18 cellular contexts compared by ENCODE assay signal in genomic region chr12:7009512-7009911, GRCh38. TPM values are rescaled to one million over a fixed set of nuclear protein-coding genes. Genes with fewer than 3 reads are reported as not detected.
DNase-seq lines count a peak whose midpoint lies in the region; ATAC-seq and TF ChIP-seq lines count a peak whose summit lies in the region.
"Had no signal": no experiment of that assay in that cellular context is flagged by ENCODE, and none has a peak within 500 bp of the region (broad histone marks: within the 10 kb centered on the region; RNA-seq: fewer than 3 reads in every experiment).

No MANE protein-coding gene starts in this region.

- peaks cover 82% of the 10 kb centered on the region for H3K4me1 Mint-ChIP-seq in CD14-positive monocyte

- H3K9me3 ChIP-seq in adipocyte (ENCODE audit: control insufficient read depth, low read length) = no peaks in the 10 kb centered on the region
- H3K9me3 ChIP-seq in gastrocnemius medialis = no peaks in the 10 kb centered on the region

- TF ChIP-seq CTCF in CD14-positive monocyte (IDR thresholded peaks at IDR 0.05) = no peak
- no peak for TF ChIP-seq CTCF in fibroblast of villous mesenchyme (IDR thresholded peaks at IDR 0.05; ENCODE audit: insufficient read depth, low read depth, low read length)
- TF ChIP-seq CTCF in gastrocnemius medialis (IDR thresholded peaks at IDR 0.05 in 4 of 5, conservative IDR thresholded peaks at IDR 0.05 in 1 of 5) = no peak
- TF ChIP-seq CTCF in lower leg skin (IDR thresholded peaks at IDR 0.05) = no peak

- peak overlapping the region; percentile 27 to 98 (median 75) for H3K27ac ChIP-seq in gastrocnemius medialis

- H3K4me3 Mint-ChIP-seq in CD14-positive monocyte = no peak overlapping the region
- H3K4me3 Mint-ChIP-seq: B cell; CD4-positive, alpha-beta memory T cell had no signal

- H3K27me3 ChIP-seq in adipocyte (replicated peaks; ENCODE audit: control insufficient read depth, insufficient read depth, low read length) (no peaks in the 10 kb centered on the region), gastrocnemius medialis (no peaks in the 10 kb centered on the region)

- no peaks in the 10 kb centered on the region for H3K27me3 Mint-ChIP-seq in CD14-positive monocyte (ENCODE audit: low read depth in 3 of 3)
- H3K27me3 Mint-ChIP-seq: B cell; CD4-positive, alpha-beta memory T cell had no signal

- DNase-seq in CD14-positive monocyte (ENCODE audit: low spot score) (no peak), adipocyte (ENCODE audit: low read depth) (no peak), fibroblast of villous mesenchyme (ENCODE audit: low read depth) (peak; percentile 76), gastrocnemius medialis (no peak), lower leg skin (ENCODE audit: low spot score in 2 of 2) (no peak), Kasumi-1 (lab: John Stamatoyannopoulos, UW) (no peak), cerebellum (ENCODE audit: low spot score) (no peak)
- DNase-seq: C1 segment of cervical spinal cord; CD4-positive, alpha-beta memory T cell; COR-L47; DMS153; DMS79 treated with DMSO at 0.1 percent for 48 hours; EL; GDM1; HCEC 1CT had no signal

- peaks cover 29% of the 10 kb centered on the region for H3K36me3 ChIP-seq in adipocyte (ENCODE audit: control insufficient read depth, insufficient read depth, low read length, severe bottlenecking)
- peaks cover 0 to 8% of the 10 kb centered on the region in 2 donors for H3K36me3 ChIP-seq in gastrocnemius medialis

- TF ChIP-seq POLR2A in gastrocnemius medialis (IDR thresholded peaks at IDR 0.05) (no peak), lower leg skin (IDR thresholded peaks at IDR 0.05) (no peak)

- ATAC-seq in gastrocnemius medialis (no peak), HG02970 (IDR thresholded peaks at IDR 0.05; ENCODE audit: low FRiP score, unreplicated experiment) (no peak)

- peak overlapping the region in 4 of 7 donors; percentile 43 to 79 (median 60) for H3K27ac Mint-ChIP-seq in CD14-positive monocyte
- H3K27ac Mint-ChIP-seq: B cell had no signal

- no peaks in the 10 kb centered on the region for H3K9me3 Mint-ChIP-seq in CD14-positive monocyte
- H3K9me3 Mint-ChIP-seq: CD4-positive, alpha-beta memory T cell had no signal

- peaks cover 75% of the 10 kb centered on the region for H3K4me1 ChIP-seq in adipocyte (ENCODE audit: control insufficient read depth, insufficient read depth, low read length)
- peaks cover 82 to 92% of the 10 kb centered on the region in 2 donors for H3K4me1 ChIP-seq in gastrocnemius medialis

- peak overlapping the region; percentile 7 for H3K4me3 ChIP-seq in adipocyte (ENCODE audit: low read length)
- no peak overlapping the region for H3K4me3 ChIP-seq in fibroblast of villous mesenchyme (ENCODE audit: low read depth, low read length)
- H3K4me3 ChIP-seq in gastrocnemius medialis = no peak overlapping the region
- H3K4me3 ChIP-seq in lower leg skin (ENCODE audit: low read depth, poor library complexity, severe bottlenecking) = no peak overlapping the region

- in situ Hi-C loops in gastrocnemius medialis (cut with MboI; ENCODE audit: low sequenced_read_pairs in 4 of 4) = no loop called here

- peaks cover 20 to 30% of the 10 kb centered on the region in 2 donors for H3K36me3 Mint-ChIP-seq in CD14-positive monocyte

- H3K9ac ChIP-seq in adipocyte (ENCODE audit: low read length) = no peak overlapping the region

- intact Hi-C loops in CD14-positive monocyte (cut with micrococcal nuclease) = no loop called here
- intact Hi-C loops in gastrocnemius medialis (cut with DNase I; ENCODE audit: low total_unique reads) = no loop called here
- intact Hi-C loops in lower leg skin (cut with DNase I; ENCODE audit: low total_unique reads) = no loop called here

RNA-seq across cellular contexts. Expression of gene LPCAT3, which starts 8.8 kb away (rescaled TPM):
- polyA plus RNA-seq in CD14-positive monocyte = 10 to 100 TPM; 54.1 to 62.7 TPM
- total RNA-seq in fibroblast of villous mesenchyme = 20.6 and 26.3 TPM in 2 replicates
- total RNA-seq in gastrocnemius medialis = 10 to 100 TPM; 19.4 to 42.8 (median 36.7) TPM
- total RNA-seq in lower leg skin = 10 to 100 TPM; 29.6 to 51.2 (median 48.4) TPM
- total RNA-seq in cerebellum = 13.6 TPM

RNA-seq across cellular contexts. Expression of gene EMG1, which starts 38.8 kb away (rescaled TPM):
- 10 to 100 TPM; 33.1 to 35.3 TPM for polyA plus RNA-seq in CD14-positive monocyte
- total RNA-seq in fibroblast of villous mesenchyme (32.9 and 44.9 TPM in 2 replicates), gastrocnemius medialis (10 to 100 TPM; 25.8 to 40.6 (median 32.1) TPM), lower leg skin (10 to 100 TPM; 31.7 to 43.1 (median 34.7) TPM), cerebellum (23.3 TPM)

RNA-seq across cellular contexts. Expression of gene PHB2, which starts 39.0 kb away (rescaled TPM):
- polyA plus RNA-seq in CD14-positive monocyte = 10 to 100 TPM; 90.6 to 91.9 TPM
- total RNA-seq in fibroblast of villous mesenchyme (143 and 155 TPM in 2 replicates), gastrocnemius medialis (100 to 1,000 TPM; 226 to 304 (median 238) TPM), lower leg skin (100 to 1,000 TPM; 176 to 256 (median 221) TPM), cerebellum (74.0 TPM)

RNA-seq across cellular contexts. Expression of gene C1S, which starts 51.0 kb away (rescaled TPM):
- polyA plus RNA-seq in CD14-positive monocyte = not detected
- 127 and 146 TPM in 2 replicates for total RNA-seq in fibroblast of villous mesenchyme
- 10 to 100 TPM; 58.1 to 90.8 (median 85.9) TPM for total RNA-seq in gastrocnemius medialis
- total RNA-seq in lower leg skin = 100 to 1,000 TPM in 1 of 4 donors, 10 to 100 TPM in 3; 52.6 to 187 (median 59.3) TPM
- total RNA-seq in cerebellum = 14.7 TPM
- polyA plus RNA-seq: CD4-positive, alpha-beta memory T cell had no signal

RNA-seq across cellular contexts. Expression of gene PTPN6, which starts 58.4 kb away (rescaled TPM):
- 100 to 1,000 TPM; 449 to 562 TPM for polyA plus RNA-seq in CD14-positive monocyte
- total RNA-seq in fibroblast of villous mesenchyme (not detected in 2 replicates), gastrocnemius medialis (1 to 10 TPM in 3 of 4 donors, under 1 TPM in 1; 0.87 to 7.6 (median 5.0) TPM), lower leg skin (10 to 100 TPM; 31.8 to 44.5 (median 34.4) TPM), cerebellum (2.9 TPM)
- total RNA-seq: H4 had no signal
